Comparison of ENCODE assay signal across 2 cellular contexts in the genomic region with DNA sequence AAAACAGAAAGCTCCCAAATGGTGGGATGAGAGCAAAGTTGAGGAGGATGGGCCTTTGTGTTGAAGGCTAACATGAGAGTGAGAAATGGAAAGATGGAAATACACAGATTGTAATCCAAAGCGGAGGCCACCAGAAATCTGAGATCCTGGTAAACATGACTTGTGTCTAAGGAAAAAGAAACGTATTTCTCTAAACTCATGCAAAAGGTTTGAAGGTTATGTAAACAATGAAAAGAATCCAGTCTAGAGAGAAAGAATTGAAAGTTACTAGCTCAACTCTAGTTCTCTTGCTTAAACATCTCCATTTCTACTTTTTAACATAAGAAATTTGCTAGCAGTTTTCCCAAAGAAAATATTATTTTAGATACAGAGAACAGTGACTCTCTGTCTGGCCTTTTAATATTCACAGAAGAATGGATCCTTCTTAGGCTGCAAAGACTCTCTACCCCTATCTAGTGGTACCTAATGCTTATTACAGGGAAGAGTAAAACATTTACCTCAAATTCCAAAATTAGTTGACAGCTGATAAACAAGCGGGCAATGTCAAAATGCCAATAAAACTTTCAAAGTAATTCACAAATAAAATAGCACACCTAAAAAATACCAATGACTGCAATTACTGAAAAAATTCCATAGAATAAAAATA.
TF ChIP-seq lines count a peak whose summit lies in the region.

No MANE protein-coding gene starts in this region.

TF ChIP-seq in SK-N-SH, 30 proteins besides CTCF, POLR2A, EP300 and RAD21 (continued from another document):
- TF ChIP-seq, protein P1, sequence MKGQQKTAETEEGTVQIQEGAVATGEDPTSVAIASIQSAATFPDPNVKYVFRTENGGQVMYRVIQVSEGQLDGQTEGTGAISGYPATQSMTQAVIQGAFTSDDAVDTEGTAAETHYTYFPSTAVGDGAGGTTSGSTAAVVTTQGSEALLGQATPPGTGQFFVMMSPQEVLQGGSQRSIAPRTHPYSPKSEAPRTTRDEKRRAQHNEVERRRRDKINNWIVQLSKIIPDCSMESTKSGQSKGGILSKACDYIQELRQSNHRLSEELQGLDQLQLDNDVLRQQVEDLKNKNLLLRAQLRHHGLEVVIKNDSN (IDR thresholded peaks at IDR 0.05; ENCODE audit: borderline replicate concordance, low read depth), result no peak
- no peak for TF ChIP-seq GABPA (IDR thresholded peaks at IDR 0.05; ENCODE audit: low read depth)
- no peak for TF ChIP-seq MXI1 (IDR thresholded peaks at IDR 0.05; ENCODE audit: low read depth, low read length)
- TF ChIP-seq, protein P2, sequence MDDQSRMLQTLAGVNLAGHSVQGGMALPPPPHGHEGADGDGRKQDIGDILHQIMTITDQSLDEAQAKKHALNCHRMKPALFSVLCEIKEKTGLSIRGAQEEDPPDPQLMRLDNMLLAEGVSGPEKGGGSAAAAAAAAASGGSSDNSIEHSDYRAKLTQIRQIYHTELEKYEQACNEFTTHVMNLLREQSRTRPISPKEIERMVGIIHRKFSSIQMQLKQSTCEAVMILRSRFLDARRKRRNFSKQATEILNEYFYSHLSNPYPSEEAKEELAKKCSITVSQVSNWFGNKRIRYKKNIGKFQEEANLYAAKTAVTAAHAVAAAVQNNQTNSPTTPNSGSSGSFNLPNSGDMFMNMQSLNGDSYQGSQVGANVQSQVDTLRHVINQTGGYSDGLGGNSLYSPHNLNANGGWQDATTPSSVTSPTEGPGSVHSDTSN (IDR thresholded peaks at IDR 0.05), result no peak
- no peak for TF ChIP-seq YY1 (IDR thresholded peaks at IDR 0.05; ENCODE audit: low read depth)
- no peak for TF ChIP-seq FOXM1 (IDR thresholded peaks at IDR 0.05; ENCODE audit: low read depth)

TF ChIP-seq in SK-N-SH treated with all-trans-retinoic acid at 6 μM for 48 hours, 23 proteins besides CTCF, POLR2A, EP300 and RAD21 (continued from another document):
- TF ChIP-seq ARNTL (CRISPR knock-in tag; IDR thresholded peaks at IDR 0.05; ENCODE audit: borderline replicate concordance, low read depth), result no peak
- no peak for TF ChIP-seq TCF4 (CRISPR knock-in tag; IDR thresholded peaks at IDR 0.05; ENCODE audit: borderline replicate concordance)
- TF ChIP-seq SNAI2 (CRISPR knock-in tag; IDR thresholded peaks at IDR 0.05), result no peak
- TF ChIP-seq ESRRG (CRISPR knock-in tag; IDR thresholded peaks at IDR 0.05), result no peak
- TF ChIP-seq, protein P3, sequence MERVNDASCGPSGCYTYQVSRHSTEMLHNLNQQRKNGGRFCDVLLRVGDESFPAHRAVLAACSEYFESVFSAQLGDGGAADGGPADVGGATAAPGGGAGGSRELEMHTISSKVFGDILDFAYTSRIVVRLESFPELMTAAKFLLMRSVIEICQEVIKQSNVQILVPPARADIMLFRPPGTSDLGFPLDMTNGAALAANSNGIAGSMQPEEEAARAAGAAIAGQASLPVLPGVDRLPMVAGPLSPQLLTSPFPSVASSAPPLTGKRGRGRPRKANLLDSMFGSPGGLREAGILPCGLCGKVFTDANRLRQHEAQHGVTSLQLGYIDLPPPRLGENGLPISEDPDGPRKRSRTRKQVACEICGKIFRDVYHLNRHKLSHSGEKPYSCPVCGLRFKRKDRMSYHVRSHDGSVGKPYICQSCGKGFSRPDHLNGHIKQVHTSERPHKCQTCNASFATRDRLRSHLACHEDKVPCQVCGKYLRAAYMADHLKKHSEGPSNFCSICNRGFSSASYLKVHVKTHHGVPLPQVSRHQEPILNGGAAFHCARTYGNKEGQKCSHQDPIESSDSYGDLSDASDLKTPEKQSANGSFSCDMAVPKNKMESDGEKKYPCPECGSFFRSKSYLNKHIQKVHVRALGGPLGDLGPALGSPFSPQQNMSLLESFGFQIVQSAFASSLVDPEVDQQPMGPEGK (CRISPR knock-in tag; IDR thresholded peaks at IDR 0.05; ENCODE audit: borderline replicate concordance), result no peak
- TF ChIP-seq, protein P4, sequence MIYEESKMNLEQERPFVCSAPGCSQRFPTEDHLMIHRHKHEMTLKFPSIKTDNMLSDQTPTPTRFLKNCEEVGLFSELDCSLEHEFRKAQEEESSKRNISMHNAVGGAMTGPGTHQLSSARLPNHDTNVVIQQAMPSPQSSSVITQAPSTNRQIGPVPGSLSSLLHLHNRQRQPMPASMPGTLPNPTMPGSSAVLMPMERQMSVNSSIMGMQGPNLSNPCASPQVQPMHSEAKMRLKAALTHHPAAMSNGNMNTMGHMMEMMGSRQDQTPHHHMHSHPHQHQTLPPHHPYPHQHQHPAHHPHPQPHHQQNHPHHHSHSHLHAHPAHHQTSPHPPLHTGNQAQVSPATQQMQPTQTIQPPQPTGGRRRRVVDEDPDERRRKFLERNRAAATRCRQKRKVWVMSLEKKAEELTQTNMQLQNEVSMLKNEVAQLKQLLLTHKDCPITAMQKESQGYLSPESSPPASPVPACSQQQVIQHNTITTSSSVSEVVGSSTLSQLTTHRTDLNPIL (CRISPR knock-in tag; IDR thresholded peaks at IDR 0.05; ENCODE audit: low read depth), result no peak
- no peak for TF ChIP-seq ZNF565 (CRISPR knock-in tag; conservative IDR thresholded peaks at IDR 0.05; ENCODE audit: low read depth)
